1 cellular context compared by ENCODE assay signal in genomic region chr11:78594814-78595213, GRCh38.
TF ChIP-seq lines count a peak whose summit lies in the region.

No MANE protein-coding gene starts in this region.

TF ChIP-seq in GM23338, 12 proteins besides CTCF, POLR2A, EP300 and RAD21 (continued from another document):
- no peak for TF ChIP-seq ZNF462 (CRISPR knock-in tag; IDR thresholded peaks at IDR 0.05)
- TF ChIP-seq, protein P1, sequence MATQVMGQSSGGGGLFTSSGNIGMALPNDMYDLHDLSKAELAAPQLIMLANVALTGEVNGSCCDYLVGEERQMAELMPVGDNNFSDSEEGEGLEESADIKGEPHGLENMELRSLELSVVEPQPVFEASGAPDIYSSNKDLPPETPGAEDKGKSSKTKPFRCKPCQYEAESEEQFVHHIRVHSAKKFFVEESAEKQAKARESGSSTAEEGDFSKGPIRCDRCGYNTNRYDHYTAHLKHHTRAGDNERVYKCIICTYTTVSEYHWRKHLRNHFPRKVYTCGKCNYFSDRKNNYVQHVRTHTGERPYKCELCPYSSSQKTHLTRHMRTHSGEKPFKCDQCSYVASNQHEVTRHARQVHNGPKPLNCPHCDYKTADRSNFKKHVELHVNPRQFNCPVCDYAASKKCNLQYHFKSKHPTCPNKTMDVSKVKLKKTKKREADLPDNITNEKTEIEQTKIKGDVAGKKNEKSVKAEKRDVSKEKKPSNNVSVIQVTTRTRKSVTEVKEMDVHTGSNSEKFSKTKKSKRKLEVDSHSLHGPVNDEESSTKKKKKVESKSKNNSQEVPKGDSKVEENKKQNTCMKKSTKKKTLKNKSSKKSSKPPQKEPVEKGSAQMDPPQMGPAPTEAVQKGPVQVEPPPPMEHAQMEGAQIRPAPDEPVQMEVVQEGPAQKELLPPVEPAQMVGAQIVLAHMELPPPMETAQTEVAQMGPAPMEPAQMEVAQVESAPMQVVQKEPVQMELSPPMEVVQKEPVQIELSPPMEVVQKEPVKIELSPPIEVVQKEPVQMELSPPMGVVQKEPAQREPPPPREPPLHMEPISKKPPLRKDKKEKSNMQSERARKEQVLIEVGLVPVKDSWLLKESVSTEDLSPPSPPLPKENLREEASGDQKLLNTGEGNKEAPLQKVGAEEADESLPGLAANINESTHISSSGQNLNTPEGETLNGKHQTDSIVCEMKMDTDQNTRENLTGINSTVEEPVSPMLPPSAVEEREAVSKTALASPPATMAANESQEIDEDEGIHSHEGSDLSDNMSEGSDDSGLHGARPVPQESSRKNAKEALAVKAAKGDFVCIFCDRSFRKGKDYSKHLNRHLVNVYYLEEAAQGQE (IDR thresholded peaks at IDR 0.05; ENCODE audit: unreplicated experiment): no peak
